ENCODE assay signal across 2 cellular contexts in genomic region chr18:48740846-48741485, GRCh38.
TF ChIP-seq lines count a peak whose summit lies in the region.

No MANE protein-coding gene starts in this region.

TF ChIP-seq in HepG2, 621 proteins besides CTCF, POLR2A, EP300 and RAD21 (continued from another document):
- TF ChIP-seq ZBTB44 (CRISPR knock-in tag; IDR thresholded peaks at IDR 0.05) (no peak), ZNF12 (CRISPR knock-in tag; IDR thresholded peaks at IDR 0.05) (no peak), ISL2 (CRISPR knock-in tag; IDR thresholded peaks at IDR 0.05) (no peak), TEAD3 (CRISPR knock-in tag; optimal IDR thresholded peaks at IDR 0.05; ENCODE audit: borderline replicate concordance) (no peak)

TF ChIP-seq in SK-N-SH treated with all-trans-retinoic acid at 6 μM for 48 hours, 23 proteins besides CTCF, POLR2A, EP300 and RAD21 (continued from another document):
- TF ChIP-seq TCF4 (CRISPR knock-in tag; IDR thresholded peaks at IDR 0.05; ENCODE audit: borderline replicate concordance), result no peak
- TF ChIP-seq CREB5 (CRISPR knock-in tag; IDR thresholded peaks at IDR 0.05; ENCODE audit: low read depth), result no peak
- TF ChIP-seq CSRNP3 (CRISPR knock-in tag; IDR thresholded peaks at IDR 0.05), result no peak
